33 cellular contexts compared by ENCODE assay signal in the genomic region with DNA sequence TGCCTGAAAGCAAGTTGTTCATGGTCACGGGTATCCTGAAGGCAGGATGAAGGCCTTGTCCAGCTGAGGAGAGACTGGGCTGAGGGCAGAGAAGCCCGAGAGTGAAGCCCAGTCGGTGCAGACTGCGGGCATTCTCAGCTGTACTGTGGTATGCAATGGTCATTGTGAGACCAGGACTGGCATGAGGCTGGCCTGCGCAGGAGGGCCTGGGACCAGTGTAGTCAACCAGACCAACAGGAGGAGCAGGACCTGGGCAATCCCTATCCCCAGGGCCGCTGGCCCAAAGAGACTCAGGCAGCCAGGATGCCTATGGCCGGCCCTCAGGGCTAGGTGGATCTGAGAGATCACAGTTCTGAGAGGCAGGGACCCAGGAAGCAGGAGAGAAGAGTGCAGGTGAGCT.
"Had no signal": no experiment of that assay in that cellular context is flagged by ENCODE, and none has a peak within 500 bp of the region (broad histone marks: within the 10 kb centered on the region; RNA-seq: fewer than 3 reads in every experiment).

No MANE protein-coding gene starts in this region.

- H3K4me1 ChIP-seq: ascending aorta, breast epithelium, colonic mucosa had no signal

- H3K9me3 ChIP-seq: ascending aorta, breast epithelium, colonic mucosa, gastrocnemius medialis, heart left ventricle had no signal

- H3K36me3 ChIP-seq: breast epithelium, colonic mucosa, gastrocnemius medialis, WERI-Rb-1 had no signal

- H3K27me3 ChIP-seq: ascending aorta, cardiac muscle cell, gastrocnemius medialis had no signal

- H3K27ac ChIP-seq: ascending aorta, breast epithelium, cardiac muscle cell, colonic mucosa, gastrocnemius medialis, heart left ventricle, WERI-Rb-1 had no signal

- H3K4me3 Mint-ChIP-seq: activated B cell treated with CpG ODN at 0.5 μM for 24 hours; activated CD4-positive, alpha-beta memory T cell treated with anti-CD3 and anti-CD28 coated beads for 36 hours; activated CD4-positive, alpha-beta T cell treated with anti-CD3 and anti-CD28 coated beads for 36 hours; activated CD4-positive, alpha-beta T cell treated with anti-CD3 and anti-CD28 coated beads, Interleukin-2, amount 10 ng/mL, durations not matched to agents 24 days and 14 days; activated CD8-positive, alpha-beta memory T cell treated with anti-CD3 and anti-CD28 coated beads, Interleukin-2, amount 10 ng/mL, durations not matched to agents 7 days and 5 days; activated CD8-positive, alpha-beta T cell treated with anti-CD3 and anti-CD28 coated beads, Interleukin-2, amount 10 ng/mL, durations not matched to agents 7 days and 5 days; activated T-helper 1 cell treated with anti-CD3 and anti-CD28 coated beads, Interleukin-12 subunit alpha, Interleukin-12 subunit beta, Interleukin-2, Interleukin-4 antibody, amounts not matched to agents 30 ng/mL and 10 ng/mL and 1 ng/mL, durations not matched to agents 14 hours and 24 hours and 36 hours; brain; T-cell; T-helper 1 cell treated with Interleukin-12 subunit alpha and Interleukin-12 subunit beta and Interleukin-4 antibody, amounts not matched to agents 30 μg/mL and 1 μg/mL, for 36 hours; T-helper 2 cell treated with Interferon-gamma antibody and Interleukin-4, amounts not matched to agents 5 μg/mL and 100 μg/mL, for 36 hours had no signal

- DNase-seq: activated B cell treated with CpG ODN at 0.5 μM for 24 hours; activated CD4-positive, alpha-beta memory T cell treated with anti-CD3 and anti-CD28 coated beads for 36 hours; activated CD4-positive, alpha-beta T cell treated with anti-CD3 and anti-CD28 coated beads for 36 hours; activated CD4-positive, alpha-beta T cell treated with anti-CD3 and anti-CD28 coated beads, Interleukin-2, amount 10 ng/mL, durations not matched to agents 24 days and 14 days; activated CD4-positive, CD25-positive, alpha-beta regulatory T cell treated with anti-CD3 and anti-CD28 coated beads, Interleukin-2, amount 50 U/mL, for 72 hours; activated CD8-positive, alpha-beta memory T cell treated with anti-CD3 and anti-CD28 coated beads, Interleukin-2, amount 10 ng/mL, durations not matched to agents 7 days and 5 days; activated CD8-positive, alpha-beta memory T cell treated with anti-CD3 and anti-CD28 coated beads, Interleukin-2, amount 50 U/mL, for 4 hours; activated CD8-positive, alpha-beta T cell treated with anti-CD3 and anti-CD28 coated beads, Interleukin-2, amount 10 ng/mL, durations not matched to agents 7 days and 5 days; activated effector memory CD4-positive, alpha-beta T cell treated with anti-CD3 and anti-CD28 coated beads, Interleukin-2, amount 50 U/mL, for 16 hours; activated T-cell treated with anti-CD3 and anti-CD28 coated beads, Interleukin-2, amount 50 U/mL, for 1 hour; activated T-cell treated with anti-CD3 and anti-CD28 coated beads, Interleukin-2, amount 50 U/mL, for 48 hours; central memory CD4-positive, alpha-beta T cell; cerebellar nuclear complex; colonic mucosa; effector CD8-positive, alpha-beta T cell; foreskin fibroblast; gastrocnemius medialis; glutamatergic neuron; heart left ventricle; SW 1271; T-cell; T1000; WERI-Rb-1 had no signal

- H3K27me3 Mint-ChIP-seq: activated B cell treated with CpG ODN at 0.5 μM for 24 hours; activated CD4-positive, alpha-beta memory T cell treated with anti-CD3 and anti-CD28 coated beads for 36 hours; activated CD4-positive, alpha-beta T cell treated with anti-CD3 and anti-CD28 coated beads for 36 hours; activated CD4-positive, alpha-beta T cell treated with anti-CD3 and anti-CD28 coated beads, Interleukin-2, amount 10 ng/mL, durations not matched to agents 24 days and 14 days; activated CD8-positive, alpha-beta memory T cell treated with anti-CD3 and anti-CD28 coated beads, Interleukin-2, amount 10 ng/mL, durations not matched to agents 7 days and 5 days; brain had no signal

- H3K4me1 Mint-ChIP-seq: activated B cell treated with CpG ODN at 0.5 μM for 24 hours had no signal

- H3K4me3 ChIP-seq: ascending aorta, breast epithelium, cardiac muscle cell, colonic mucosa, gastrocnemius medialis, heart left ventricle had no signal

- H3K9me3 Mint-ChIP-seq: activated B cell treated with CpG ODN at 0.5 μM for 24 hours; activated CD4-positive, alpha-beta memory T cell treated with anti-CD3 and anti-CD28 coated beads for 36 hours; activated CD4-positive, alpha-beta T cell treated with anti-CD3 and anti-CD28 coated beads, Interleukin-2, amount 10 ng/mL, durations not matched to agents 24 days and 14 days; activated naive CD4-positive, alpha-beta T cell treated with anti-CD3 and anti-CD28 coated beads, Interleukin-2, amount 50 U/mL, for 72 hours; activated T-helper 1 cell treated with anti-CD3 and anti-CD28 coated beads, Interleukin-12 subunit alpha, Interleukin-12 subunit beta, Interleukin-2, Interleukin-4 antibody, amounts not matched to agents 30 ng/mL and 10 ng/mL and 1 ng/mL, durations not matched to agents 14 hours and 24 hours and 36 hours; activated T-helper 2 cell treated with anti-CD3 and anti-CD28 coated beads, Interferon-gamma antibody, Interleukin-2, Interleukin-4, amounts not matched to agents 10 μg/mL and 5 μg/mL and 100 μg/mL, durations not matched to agents 14 hours and 24 hours and 36 hours; brain; T-cell; T-helper 1 cell treated with Interleukin-12 subunit alpha and Interleukin-12 subunit beta and Interleukin-4 antibody, amounts not matched to agents 30 μg/mL and 1 μg/mL, for 36 hours; T-helper 2 cell treated with Interferon-gamma antibody and Interleukin-4, amounts not matched to agents 5 μg/mL and 100 μg/mL, for 36 hours had no signal

- H3K27ac Mint-ChIP-seq: activated B cell treated with CpG ODN at 0.5 μM for 24 hours; activated CD4-positive, alpha-beta memory T cell treated with anti-CD3 and anti-CD28 coated beads for 36 hours; activated CD4-positive, alpha-beta T cell treated with anti-CD3 and anti-CD28 coated beads for 36 hours; activated CD4-positive, alpha-beta T cell treated with anti-CD3 and anti-CD28 coated beads, Interleukin-2, amount 10 ng/mL, durations not matched to agents 24 days and 14 days; activated CD8-positive, alpha-beta memory T cell treated with anti-CD3 and anti-CD28 coated beads, Interleukin-2, amount 10 ng/mL, durations not matched to agents 7 days and 5 days; activated CD8-positive, alpha-beta T cell treated with anti-CD3 and anti-CD28 coated beads, Interleukin-2, amount 10 ng/mL, durations not matched to agents 7 days and 5 days; activated T-helper 1 cell treated with anti-CD3 and anti-CD28 coated beads, Interleukin-12 subunit alpha, Interleukin-12 subunit beta, Interleukin-2, Interleukin-4 antibody, amounts not matched to agents 30 ng/mL and 10 ng/mL and 1 ng/mL, durations not matched to agents 14 hours and 24 hours and 36 hours; activated T-helper 2 cell treated with anti-CD3 and anti-CD28 coated beads, Interferon-gamma antibody, Interleukin-2, Interleukin-4, amounts not matched to agents 10 μg/mL and 5 μg/mL and 100 μg/mL, durations not matched to agents 14 hours and 24 hours and 36 hours; brain; T-helper 1 cell treated with Interleukin-12 subunit alpha and Interleukin-12 subunit beta and Interleukin-4 antibody, amounts not matched to agents 30 μg/mL and 1 μg/mL, for 36 hours; T-helper 2 cell treated with Interferon-gamma antibody and Interleukin-4, amounts not matched to agents 5 μg/mL and 100 μg/mL, for 36 hours had no signal

- ATAC-seq: activated CD4-positive, alpha-beta T cell treated with anti-CD3 and anti-CD28 coated beads for 36 hours; activated CD8-positive, alpha-beta memory T cell treated with anti-CD3 and anti-CD28 coated beads, Interleukin-2, amount 10 ng/mL, durations not matched to agents 7 days and 5 days; activated CD8-positive, alpha-beta T cell treated with anti-CD3 and anti-CD28 coated beads, Interleukin-2, amount 10 ng/mL, durations not matched to agents 7 days and 5 days; activated naive CD4-positive, alpha-beta T cell treated with anti-CD3 and anti-CD28 coated beads, Interleukin-2, amount 50 U/mL, for 72 hours; esophagus mucosa; gastrocnemius medialis; heart left ventricle; T-cell had no signal
